Comparison of ENCODE assay signal across 8 cellular contexts in genomic region chr6:87847135-87847829, GRCh38.
"Had no signal": no experiment of that assay in that cellular context is flagged by ENCODE, and none has a peak within 500 bp of the region (broad histone marks: within the 10 kb centered on the region; RNA-seq: fewer than 3 reads in every experiment).

No MANE protein-coding gene starts in this region.

- H3K4me1 ChIP-seq: HAP-1 had no signal

- H3K4me3 ChIP-seq: GM23248, HAP-1 had no signal

- H3K27ac ChIP-seq: GM23248 had no signal

- H2AFZ ChIP-seq: GM23248 had no signal

- ATAC-seq: HCT116, HepG2 had no signal

- DNase-seq: GM23248, GOT3, H7, HFFc6, KBM-7 had no signal

- H3K9me3 ChIP-seq: HAP-1 had no signal

- H3K9ac ChIP-seq: GM23248 had no signal

- H3K36me3 ChIP-seq: HAP-1 had no signal
